ENCODE assay signal across 1 cellular context in the genomic region with DNA sequence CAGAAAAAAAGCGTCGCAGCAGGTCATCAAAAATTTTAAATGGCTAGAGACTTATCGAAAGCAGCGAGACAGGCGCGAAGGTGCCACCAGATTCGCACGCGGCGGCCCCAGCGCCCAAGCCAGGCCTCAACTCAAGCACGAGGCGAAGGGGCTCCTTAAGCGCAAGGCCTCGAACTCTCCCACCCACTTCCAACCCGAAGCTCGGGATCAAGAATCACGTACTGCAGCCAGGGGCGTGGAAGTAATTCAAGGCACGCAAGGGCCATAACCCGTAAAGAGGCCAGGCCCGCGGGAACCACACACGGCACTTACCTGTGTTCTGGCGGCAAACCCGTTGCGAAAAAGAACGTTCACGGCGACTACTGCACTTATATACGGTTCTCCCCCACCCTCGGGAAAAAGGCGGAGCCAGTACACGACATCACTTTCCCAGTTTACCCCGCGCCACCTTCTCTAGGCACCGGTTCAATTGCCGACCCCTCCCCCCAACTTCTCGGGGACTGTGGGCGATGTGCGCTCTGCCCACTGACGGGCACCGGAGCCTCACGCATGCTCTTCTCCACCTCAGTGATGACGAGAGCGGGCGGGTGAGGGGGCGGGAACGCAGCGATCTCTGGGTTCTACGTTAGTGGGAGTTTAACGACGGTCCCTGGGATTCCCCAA.
TF ChIP-seq lines count a peak whose summit lies in the region.

A gene (minus strand): TSS at position 345 of the 663 bp plus-strand sequence. CDS start 1,006 bp downstream, outside the sequence.

TF ChIP-seq in WTC11, 78 proteins besides CTCF, POLR2A, EP300 and RAD21 (continued from another document and continues in another):
- TF ChIP-seq, protein P1, sequence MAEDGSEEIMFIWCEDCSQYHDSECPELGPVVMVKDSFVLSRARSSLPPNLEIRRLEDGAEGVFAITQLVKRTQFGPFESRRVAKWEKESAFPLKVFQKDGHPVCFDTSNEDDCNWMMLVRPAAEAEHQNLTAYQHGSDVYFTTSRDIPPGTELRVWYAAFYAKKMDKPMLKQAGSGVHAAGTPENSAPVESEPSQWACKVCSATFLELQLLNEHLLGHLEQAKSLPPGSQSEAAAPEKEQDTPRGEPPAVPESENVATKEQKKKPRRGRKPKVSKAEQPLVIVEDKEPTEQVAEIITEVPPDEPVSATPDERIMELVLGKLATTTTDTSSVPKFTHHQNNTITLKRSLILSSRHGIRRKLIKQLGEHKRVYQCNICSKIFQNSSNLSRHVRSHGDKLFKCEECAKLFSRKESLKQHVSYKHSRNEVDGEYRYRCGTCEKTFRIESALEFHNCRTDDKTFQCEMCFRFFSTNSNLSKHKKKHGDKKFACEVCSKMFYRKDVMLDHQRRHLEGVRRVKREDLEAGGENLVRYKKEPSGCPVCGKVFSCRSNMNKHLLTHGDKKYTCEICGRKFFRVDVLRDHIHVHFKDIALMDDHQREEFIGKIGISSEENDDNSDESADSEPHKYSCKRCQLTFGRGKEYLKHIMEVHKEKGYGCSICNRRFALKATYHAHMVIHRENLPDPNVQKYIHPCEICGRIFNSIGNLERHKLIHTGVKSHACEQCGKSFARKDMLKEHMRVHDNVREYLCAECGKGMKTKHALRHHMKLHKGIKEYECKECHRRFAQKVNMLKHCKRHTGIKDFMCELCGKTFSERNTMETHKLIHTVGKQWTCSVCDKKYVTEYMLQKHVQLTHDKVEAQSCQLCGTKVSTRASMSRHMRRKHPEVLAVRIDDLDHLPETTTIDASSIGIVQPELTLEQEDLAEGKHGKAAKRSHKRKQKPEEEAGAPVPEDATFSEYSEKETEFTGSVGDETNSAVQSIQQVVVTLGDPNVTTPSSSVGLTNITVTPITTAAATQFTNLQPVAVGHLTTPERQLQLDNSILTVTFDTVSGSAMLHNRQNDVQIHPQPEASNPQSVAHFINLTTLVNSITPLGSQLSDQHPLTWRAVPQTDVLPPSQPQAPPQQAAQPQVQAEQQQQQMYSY (CRISPR knock-in tag; IDR thresholded peaks at IDR 0.05), result 0 out of 2 replicates have a peak, but pooled peaks have one; percentile 34
- TF ChIP-seq CREB1 (CRISPR knock-in tag; IDR thresholded peaks at IDR 0.05) (peak; percentile 59; the same call in 1 of the 2 replicates), TEAD4 (CRISPR knock-in tag; IDR thresholded peaks at IDR 0.05) (peak; percentile 87), PRRX2 (CRISPR knock-in tag; IDR thresholded peaks at IDR 0.05) (no peak; the same call in 1 of the 2 replicates), RORB (CRISPR knock-in tag; IDR thresholded peaks at IDR 0.05) (peak; percentile 64; the same call in 1 of the 2 replicates), KAT7 (CRISPR knock-in tag; IDR thresholded peaks at IDR 0.05; ENCODE audit: borderline replicate concordance) (no peak; the same call in 1 of the 2 replicates), ZNF671 (CRISPR knock-in tag; IDR thresholded peaks at IDR 0.05) (no peak), TEAD1 (CRISPR knock-in tag; IDR thresholded peaks at IDR 0.05) (peak; percentile 94), NR3C1 (CRISPR knock-in tag; conservative IDR thresholded peaks at IDR 0.05; ENCODE audit: low read depth) (no peak), ZNF317 (CRISPR knock-in tag; IDR thresholded peaks at IDR 0.05; ENCODE audit: borderline replicate concordance, low read depth) (0 out of 2 replicates have a peak, but pooled peaks have one; percentile 5), ATF1 (CRISPR knock-in tag; IDR thresholded peaks at IDR 0.05) (no peak), HMGA2 (CRISPR knock-in tag; IDR thresholded peaks at IDR 0.05) (peak; percentile 33; the same call in 1 of the 2 replicates), GABPB1 (CRISPR knock-in tag; IDR thresholded peaks at IDR 0.05) (peak; percentile 47), JUN (CRISPR knock-in tag; IDR thresholded peaks at IDR 0.05) (peak; percentile 95), SMAD4 (CRISPR knock-in tag; IDR thresholded peaks at IDR 0.05) (0 out of 2 replicates have a peak, but pooled peaks have one; percentile 74), ZNF263 (CRISPR knock-in tag; IDR thresholded peaks at IDR 0.05; ENCODE audit: low read depth) (peak; percentile 38; the same call in 1 of the 2 replicates), ELF4 (CRISPR knock-in tag; IDR thresholded peaks at IDR 0.05; ENCODE audit: low read depth) (no peak), CREM (CRISPR knock-in tag; IDR thresholded peaks at IDR 0.05) (peak; percentile 84), SP1 (CRISPR knock-in tag; conservative IDR thresholded peaks at IDR 0.05) (peak; percentile 86), JAZF1 (CRISPR knock-in tag; IDR thresholded peaks at IDR 0.05) (peak; percentile 64; the same call in 1 of the 2 replicates), SMAD3 (CRISPR knock-in tag; IDR thresholded peaks at IDR 0.05; ENCODE audit: borderline replicate concordance) (no peak; the same call in none of the 2 replicates)
- TF ChIP-seq, protein P2, sequence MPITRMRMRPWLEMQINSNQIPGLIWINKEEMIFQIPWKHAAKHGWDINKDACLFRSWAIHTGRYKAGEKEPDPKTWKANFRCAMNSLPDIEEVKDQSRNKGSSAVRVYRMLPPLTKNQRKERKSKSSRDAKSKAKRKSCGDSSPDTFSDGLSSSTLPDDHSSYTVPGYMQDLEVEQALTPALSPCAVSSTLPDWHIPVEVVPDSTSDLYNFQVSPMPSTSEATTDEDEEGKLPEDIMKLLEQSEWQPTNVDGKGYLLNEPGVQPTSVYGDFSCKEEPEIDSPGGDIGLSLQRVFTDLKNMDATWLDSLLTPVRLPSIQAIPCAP (CRISPR knock-in tag; IDR thresholded peaks at IDR 0.05), result peak; percentile 90
- TF ChIP-seq, protein P3, sequence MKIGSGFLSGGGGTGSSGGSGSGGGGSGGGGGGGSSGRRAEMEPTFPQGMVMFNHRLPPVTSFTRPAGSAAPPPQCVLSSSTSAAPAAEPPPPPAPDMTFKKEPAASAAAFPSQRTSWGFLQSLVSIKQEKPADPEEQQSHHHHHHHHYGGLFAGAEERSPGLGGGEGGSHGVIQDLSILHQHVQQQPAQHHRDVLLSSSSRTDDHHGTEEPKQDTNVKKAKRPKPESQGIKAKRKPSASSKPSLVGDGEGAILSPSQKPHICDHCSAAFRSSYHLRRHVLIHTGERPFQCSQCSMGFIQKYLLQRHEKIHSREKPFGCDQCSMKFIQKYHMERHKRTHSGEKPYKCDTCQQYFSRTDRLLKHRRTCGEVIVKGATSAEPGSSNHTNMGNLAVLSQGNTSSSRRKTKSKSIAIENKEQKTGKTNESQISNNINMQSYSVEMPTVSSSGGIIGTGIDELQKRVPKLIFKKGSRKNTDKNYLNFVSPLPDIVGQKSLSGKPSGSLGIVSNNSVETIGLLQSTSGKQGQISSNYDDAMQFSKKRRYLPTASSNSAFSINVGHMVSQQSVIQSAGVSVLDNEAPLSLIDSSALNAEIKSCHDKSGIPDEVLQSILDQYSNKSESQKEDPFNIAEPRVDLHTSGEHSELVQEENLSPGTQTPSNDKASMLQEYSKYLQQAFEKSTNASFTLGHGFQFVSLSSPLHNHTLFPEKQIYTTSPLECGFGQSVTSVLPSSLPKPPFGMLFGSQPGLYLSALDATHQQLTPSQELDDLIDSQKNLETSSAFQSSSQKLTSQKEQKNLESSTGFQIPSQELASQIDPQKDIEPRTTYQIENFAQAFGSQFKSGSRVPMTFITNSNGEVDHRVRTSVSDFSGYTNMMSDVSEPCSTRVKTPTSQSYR (CRISPR knock-in tag; IDR thresholded peaks at IDR 0.05), result peak; percentile 97
- TF ChIP-seq, protein P4, sequence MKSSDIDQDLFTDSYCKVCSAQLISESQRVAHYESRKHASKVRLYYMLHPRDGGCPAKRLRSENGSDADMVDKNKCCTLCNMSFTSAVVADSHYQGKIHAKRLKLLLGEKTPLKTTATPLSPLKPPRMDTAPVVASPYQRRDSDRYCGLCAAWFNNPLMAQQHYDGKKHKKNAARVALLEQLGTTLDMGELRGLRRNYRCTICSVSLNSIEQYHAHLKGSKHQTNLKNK (CRISPR knock-in tag; IDR thresholded peaks at IDR 0.05), result no peak
- TF ChIP-seq, protein P5, sequence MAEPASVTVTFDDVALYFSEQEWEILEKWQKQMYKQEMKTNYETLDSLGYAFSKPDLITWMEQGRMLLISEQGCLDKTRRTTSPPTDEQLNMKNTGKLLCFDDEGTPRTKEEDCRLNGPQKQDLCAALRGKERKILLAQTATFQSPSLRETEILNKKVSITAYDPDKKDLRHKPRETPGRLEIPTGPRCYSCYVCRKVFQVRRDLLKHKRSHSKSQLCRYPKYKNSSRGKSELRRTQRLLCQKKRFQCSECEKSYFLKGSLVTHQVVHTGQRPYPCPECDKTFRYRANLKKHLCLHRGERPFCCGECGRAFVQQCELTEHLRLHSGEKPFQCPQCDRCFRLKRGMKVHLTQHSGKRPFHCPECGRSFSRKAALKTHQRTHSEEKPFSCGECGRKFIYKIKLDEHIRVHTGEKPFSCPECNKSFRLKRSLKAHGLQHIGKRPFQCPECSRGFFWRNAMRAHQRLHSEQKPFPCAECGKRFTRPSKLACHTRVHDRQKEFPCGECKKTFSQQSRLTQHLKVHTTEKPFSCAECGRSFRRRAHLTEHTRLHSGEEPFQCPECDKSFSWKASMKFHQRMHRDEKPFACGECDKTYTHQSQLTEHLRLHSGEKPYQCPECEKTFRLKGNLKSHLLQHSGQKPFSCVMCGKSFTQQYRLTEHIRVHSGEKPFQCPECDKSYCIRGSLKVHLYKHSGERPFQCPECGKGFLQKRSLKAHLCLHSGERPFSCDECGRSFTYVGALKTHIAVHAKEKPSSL (CRISPR knock-in tag; conservative IDR thresholded peaks at IDR 0.05), result peak; percentile 55; the same call in 1 of the 2 replicates
- TF ChIP-seq, protein P6, sequence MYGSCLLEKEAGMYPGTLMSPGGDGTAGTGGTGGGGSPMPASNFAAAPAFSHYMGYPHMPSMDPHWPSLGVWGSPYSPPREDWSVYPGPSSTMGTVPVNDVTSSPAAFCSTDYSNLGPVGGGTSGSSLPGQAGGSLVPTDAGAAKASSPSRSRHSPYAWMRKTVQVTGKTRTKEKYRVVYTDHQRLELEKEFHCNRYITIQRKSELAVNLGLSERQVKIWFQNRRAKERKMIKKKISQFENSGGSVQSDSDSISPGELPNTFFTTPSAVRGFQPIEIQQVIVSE (CRISPR knock-in tag; IDR thresholded peaks at IDR 0.05; ENCODE audit: borderline replicate concordance), result no peak
- TF ChIP-seq, protein P7, sequence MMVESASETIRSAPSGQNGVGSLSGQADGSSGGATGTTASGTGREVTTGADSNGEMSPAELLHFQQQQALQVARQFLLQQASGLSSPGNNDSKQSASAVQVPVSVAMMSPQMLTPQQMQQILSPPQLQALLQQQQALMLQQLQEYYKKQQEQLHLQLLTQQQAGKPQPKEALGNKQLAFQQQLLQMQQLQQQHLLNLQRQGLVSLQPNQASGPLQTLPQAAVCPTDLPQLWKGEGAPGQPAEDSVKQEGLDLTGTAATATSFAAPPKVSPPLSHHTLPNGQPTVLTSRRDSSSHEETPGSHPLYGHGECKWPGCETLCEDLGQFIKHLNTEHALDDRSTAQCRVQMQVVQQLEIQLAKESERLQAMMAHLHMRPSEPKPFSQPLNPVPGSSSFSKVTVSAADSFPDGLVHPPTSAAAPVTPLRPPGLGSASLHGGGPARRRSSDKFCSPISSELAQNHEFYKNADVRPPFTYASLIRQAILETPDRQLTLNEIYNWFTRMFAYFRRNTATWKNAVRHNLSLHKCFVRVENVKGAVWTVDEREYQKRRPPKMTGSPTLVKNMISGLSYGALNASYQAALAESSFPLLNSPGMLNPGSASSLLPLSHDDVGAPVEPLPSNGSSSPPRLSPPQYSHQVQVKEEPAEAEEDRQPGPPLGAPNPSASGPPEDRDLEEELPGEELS (CRISPR knock-in tag; IDR thresholded peaks at IDR 0.05), result peak; percentile 85
- TF ChIP-seq, protein P8, sequence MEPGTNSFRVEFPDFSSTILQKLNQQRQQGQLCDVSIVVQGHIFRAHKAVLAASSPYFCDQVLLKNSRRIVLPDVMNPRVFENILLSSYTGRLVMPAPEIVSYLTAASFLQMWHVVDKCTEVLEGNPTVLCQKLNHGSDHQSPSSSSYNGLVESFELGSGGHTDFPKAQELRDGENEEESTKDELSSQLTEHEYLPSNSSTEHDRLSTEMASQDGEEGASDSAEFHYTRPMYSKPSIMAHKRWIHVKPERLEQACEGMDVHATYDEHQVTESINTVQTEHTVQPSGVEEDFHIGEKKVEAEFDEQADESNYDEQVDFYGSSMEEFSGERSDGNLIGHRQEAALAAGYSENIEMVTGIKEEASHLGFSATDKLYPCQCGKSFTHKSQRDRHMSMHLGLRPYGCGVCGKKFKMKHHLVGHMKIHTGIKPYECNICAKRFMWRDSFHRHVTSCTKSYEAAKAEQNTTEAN (CRISPR knock-in tag; IDR thresholded peaks at IDR 0.05), result no peak; the same call in 1 of the 2 replicates
- TF ChIP-seq, protein P9, sequence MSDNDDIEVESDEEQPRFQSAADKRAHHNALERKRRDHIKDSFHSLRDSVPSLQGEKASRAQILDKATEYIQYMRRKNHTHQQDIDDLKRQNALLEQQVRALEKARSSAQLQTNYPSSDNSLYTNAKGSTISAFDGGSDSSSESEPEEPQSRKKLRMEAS (CRISPR knock-in tag; IDR thresholded peaks at IDR 0.05), result peak; percentile 79; the same call in 1 of the 2 replicates
- TF ChIP-seq, protein P10, sequence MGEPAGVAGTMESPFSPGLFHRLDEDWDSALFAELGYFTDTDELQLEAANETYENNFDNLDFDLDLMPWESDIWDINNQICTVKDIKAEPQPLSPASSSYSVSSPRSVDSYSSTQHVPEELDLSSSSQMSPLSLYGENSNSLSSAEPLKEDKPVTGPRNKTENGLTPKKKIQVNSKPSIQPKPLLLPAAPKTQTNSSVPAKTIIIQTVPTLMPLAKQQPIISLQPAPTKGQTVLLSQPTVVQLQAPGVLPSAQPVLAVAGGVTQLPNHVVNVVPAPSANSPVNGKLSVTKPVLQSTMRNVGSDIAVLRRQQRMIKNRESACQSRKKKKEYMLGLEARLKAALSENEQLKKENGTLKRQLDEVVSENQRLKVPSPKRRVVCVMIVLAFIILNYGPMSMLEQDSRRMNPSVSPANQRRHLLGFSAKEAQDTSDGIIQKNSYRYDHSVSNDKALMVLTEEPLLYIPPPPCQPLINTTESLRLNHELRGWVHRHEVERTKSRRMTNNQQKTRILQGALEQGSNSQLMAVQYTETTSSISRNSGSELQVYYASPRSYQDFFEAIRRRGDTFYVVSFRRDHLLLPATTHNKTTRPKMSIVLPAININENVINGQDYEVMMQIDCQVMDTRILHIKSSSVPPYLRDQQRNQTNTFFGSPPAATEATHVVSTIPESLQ (CRISPR knock-in tag; IDR thresholded peaks at IDR 0.05), result no peak
- TF ChIP-seq, protein P11, sequence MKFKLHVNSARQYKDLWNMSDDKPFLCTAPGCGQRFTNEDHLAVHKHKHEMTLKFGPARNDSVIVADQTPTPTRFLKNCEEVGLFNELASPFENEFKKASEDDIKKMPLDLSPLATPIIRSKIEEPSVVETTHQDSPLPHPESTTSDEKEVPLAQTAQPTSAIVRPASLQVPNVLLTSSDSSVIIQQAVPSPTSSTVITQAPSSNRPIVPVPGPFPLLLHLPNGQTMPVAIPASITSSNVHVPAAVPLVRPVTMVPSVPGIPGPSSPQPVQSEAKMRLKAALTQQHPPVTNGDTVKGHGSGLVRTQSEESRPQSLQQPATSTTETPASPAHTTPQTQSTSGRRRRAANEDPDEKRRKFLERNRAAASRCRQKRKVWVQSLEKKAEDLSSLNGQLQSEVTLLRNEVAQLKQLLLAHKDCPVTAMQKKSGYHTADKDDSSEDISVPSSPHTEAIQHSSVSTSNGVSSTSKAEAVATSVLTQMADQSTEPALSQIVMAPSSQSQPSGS (CRISPR knock-in tag; IDR thresholded peaks at IDR 0.05; ENCODE audit: borderline replicate concordance, low read depth), result no peak
